35 cellular contexts compared by ENCODE assay signal in genomic region chr14:55233591-55233990, GRCh38. TPM values are rescaled to one million over a fixed set of nuclear protein-coding genes. Genes with fewer than 3 reads are reported as not detected.
"Had no signal": no experiment of that assay in that cellular context is flagged by ENCODE, and none has a peak within 500 bp of the region (broad histone marks: within the 10 kb centered on the region; RNA-seq: fewer than 3 reads in every experiment).

No MANE protein-coding gene starts in this region.

- H3K27me3 ChIP-seq: adrenal gland, ascending aorta, body of pancreas, brain microvascular endothelial cell, breast epithelium had no signal

- H3K27ac ChIP-seq: adrenal gland, ascending aorta, body of pancreas, brain microvascular endothelial cell, breast epithelium, cardiac muscle cell had no signal

- H3K36me3 ChIP-seq: adrenal gland, ascending aorta, brain microvascular endothelial cell, breast epithelium, cardiac muscle cell had no signal

- H3K4me3 ChIP-seq: adrenal gland, ascending aorta, body of pancreas, breast epithelium, cardiac muscle cell had no signal

- H3K9me3 ChIP-seq: adrenal gland, ascending aorta, body of pancreas, breast epithelium had no signal

- ATAC-seq: activated naive CD4-positive, alpha-beta T cell treated with anti-CD3 and anti-CD28 coated beads, Interleukin-2, amount 50 U/mL, for 72 hours; activated naive CD8-positive, alpha-beta T cell treated with anti-CD3 and anti-CD28 coated beads, Interleukin-2, amount 50 U/mL, for 24 hours; activated T-cell treated with anti-CD3 and anti-CD28 coated beads, Interleukin-2, amount 50 U/mL, for 4 hours; activated T-cell treated with anti-CD3 and anti-CD28 coated beads, Interleukin-2, amount 50 U/mL, for 72 hours; activated T-helper 17 cell treated with anti-CD3 and anti-CD28 coated beads, Interleukin-2, amount 50 U/mL, for 72 hours; body of pancreas had no signal

- H3K4me1 ChIP-seq: adrenal gland, ascending aorta, body of pancreas, breast epithelium had no signal

- DNase-seq: activated effector memory CD4-positive, alpha-beta T cell treated with anti-CD3 and anti-CD28 coated beads, Interleukin-2, amount 50 U/mL, for 16 hours; activated effector memory CD4-positive, alpha-beta T cell treated with Interleukin-2 at 50 U/mL for 16 hours; activated gamma-delta T cell; activated gamma-delta T cell treated with Interleukin-2 at 50 U/mL for 16 hours; activated naive CD4-positive, alpha-beta T cell; activated naive CD4-positive, alpha-beta T cell treated with anti-CD3 and anti-CD28 coated beads for 36 hours; activated naive CD4-positive, alpha-beta T cell treated with anti-CD3 and anti-CD28 coated beads, Interleukin-2, amount 10 ng/mL, durations not matched to agents 7 days and 5 days; activated naive CD4-positive, alpha-beta T cell treated with anti-CD3 and anti-CD28 coated beads, Interleukin-2, amount 50 U/mL, for 16 hours; activated naive CD4-positive, alpha-beta T cell treated with Interleukin-2 at 50 U/mL for 16 hours; activated naive CD8-positive, alpha-beta T cell treated with anti-CD3 and anti-CD28 coated beads for 36 hours; activated naive CD8-positive, alpha-beta T cell treated with anti-CD3 and anti-CD28 coated beads, Interleukin-2, amount 10 ng/mL, durations not matched to agents 7 days and 5 days; activated naive CD8-positive, alpha-beta T cell treated with anti-CD3 and anti-CD28 coated beads, Interleukin-2, amount 50 U/mL, for 24 hours; activated T-cell treated with anti-CD3 and anti-CD28 coated beads for 4 hours; activated T-cell treated with anti-CD3 and anti-CD28 coated beads, Interleukin-2, amount 50 U/mL, for 1 hour; activated T-cell treated with anti-CD3 and anti-CD28 coated beads, Interleukin-2, amount 50 U/mL, for 24 hours; activated T-cell treated with anti-CD3 and anti-CD28 coated beads, Interleukin-2, amount 50 U/mL, for 4 hours; activated T-cell treated with anti-CD3 and anti-CD28 coated beads, Interleukin-2, amount 50 U/mL, for 48 hours; activated T-cell treated with anti-CD3 and anti-CD28 coated beads, Interleukin-2, amount 50 U/mL, for 72 hours; adrenal gland; amniotic stem cell; amygdala; anterior cingulate cortex; aorta; body of pancreas; brain microvascular endothelial cell; caudate nucleus; central memory CD4-positive, alpha-beta T cell; cerebellar nuclear complex had no signal

- FAIRE-seq: astrocyte, bronchial epithelial cell had no signal

RNA-seq across cellular contexts. Expression of gene DLGAP5, which starts 42.2 kb away (rescaled TPM):
- total RNA-seq: ascending aorta, body of pancreas had no signal
